ENCODE assay signal across 15 cellular contexts in genomic region chr11:66274219-66274618, GRCh38. TPM values are rescaled to one million over a fixed set of nuclear protein-coding genes. Genes with fewer than 3 reads are reported as not detected.
DNase-seq lines count a peak whose midpoint lies in the region; ATAC-seq, FAIRE-seq and TF ChIP-seq lines count a peak whose summit lies in the region.
"Had no signal": no experiment of that assay in that cellular context is flagged by ENCODE, and none has a peak within 500 bp of the region (broad histone marks: within the 10 kb centered on the region; RNA-seq: fewer than 3 reads in every experiment).

No MANE protein-coding gene starts in this region.

- peaks cover 6% of the 10 kb centered on the region for H3K4me1 ChIP-seq in keratinocyte (ENCODE audit: control insufficient read depth, extremely low read depth, insufficient read depth, low read length)

- H3K27ac ChIP-seq in 22Rv1 (peak overlapping the region; percentile 27; the same call in 1 of the 2 replicates), keratinocyte (ENCODE audit: control insufficient read depth, insufficient read depth, low read length) (no peak overlapping the region)
- H3K27ac ChIP-seq in CD4-positive, alpha-beta T cell (ENCODE audit: low read depth, low read length), result no peak overlapping the region
- H3K27ac ChIP-seq: GM23248 had no signal

- peaks cover 36% of the 10 kb centered on the region for H3K4me1 Mint-ChIP-seq in CD4-positive, alpha-beta T cell (ENCODE audit: low read depth)
- H3K4me1 Mint-ChIP-seq in brain, result peaks cover 33% of the 10 kb centered on the region

- no peaks in the 10 kb centered on the region for H3K27me3 Mint-ChIP-seq in CD4-positive, alpha-beta T cell
- H3K27me3 Mint-ChIP-seq in brain, result peaks cover under 1% of the 10 kb centered on the region

- no peaks in the 10 kb centered on the region for H3K9me1 ChIP-seq in keratinocyte (ENCODE audit: control insufficient read depth, extremely low read depth, insufficient read depth, low read length)

- peaks cover 27% of the 10 kb centered on the region for H3K79me2 ChIP-seq in keratinocyte (ENCODE audit: control insufficient read depth, insufficient read depth, low read length)

- no peaks in the 10 kb centered on the region for H3K27me3 ChIP-seq in CD4-positive, alpha-beta T cell (ENCODE audit: control insufficient read depth, insufficient read depth, low read length)
- no peaks in the 10 kb centered on the region for H3K27me3 ChIP-seq in keratinocyte (ENCODE audit: control insufficient read depth, extremely low read depth, insufficient read depth, low read length)

- ATAC-seq in CD4-positive, alpha-beta T cell (ENCODE audit: poor library complexity), result no peak
- ATAC-seq: HCT116 had no signal

- no peak overlapping the region for H2AFZ ChIP-seq in keratinocyte (ENCODE audit: control insufficient read depth, low read length)
- H2AFZ ChIP-seq: GM23248 had no signal

- H3K4me2 ChIP-seq in keratinocyte (ENCODE audit: control insufficient read depth, extremely low read depth, insufficient read depth, low read depth, low read length), result no peak overlapping the region

- DNase-seq in CD4-positive, alpha-beta T cell, result no peak
- DNase-seq in keratinocyte (ENCODE audit: low read depth, low spot score), result no peak
- no peak for DNase-seq in NCI-H2081 treated with DMSO at 0.1 percent for 48 hours (lab: John Stamatoyannopoulos, UW)
- no peak for DNase-seq in T-helper 9 cell
- no peak for DNase-seq in nucleus accumbens (lab: John Stamatoyannopoulos, UW)
- DNase-seq: Caco-2; CD8-positive, alpha-beta memory T cell; DMS53; GF-D8; GM23248 had no signal

- no peak for TF ChIP-seq CTCF in 22Rv1 (IDR thresholded peaks at IDR 0.05)
- no peak for TF ChIP-seq CTCF in CD4-positive, alpha-beta T cell (IDR thresholded peaks at IDR 0.05)
- TF ChIP-seq CTCF in brain (conservative IDR thresholded peaks at IDR 0.05), result no peak
- TF ChIP-seq CTCF in keratinocyte (optimal IDR thresholded peaks at IDR 0.05 in 1 of 3, IDR thresholded peaks at IDR 0.05 in 1 of 3, conservative IDR thresholded peaks at IDR 0.05 in 1 of 3; ENCODE audit: extremely low read depth in 1 of 3, insufficient read depth in 2 of 3, low read length in 3 of 3), result no peak

- H3K36me3 Mint-ChIP-seq in CD4-positive, alpha-beta T cell (ENCODE audit: low read depth), result peaks cover 69% of the 10 kb centered on the region
- H3K36me3 Mint-ChIP-seq in brain, result peaks cover 28% of the 10 kb centered on the region

- CTCF ChIA-PET in CD4-positive, alpha-beta T cell (lab: Charles Lee), result interaction anchor here (1.7 kb wide), 1 partner anchor 8 kb away, joined by 6 read pairs; no protein-coding TSS in a partner anchor

- no peak overlapping the region for H3K4me3 ChIP-seq in keratinocyte (ENCODE audit: control insufficient read depth in 2 of 3, extremely low read depth in 1 of 3, insufficient read depth in 2 of 3, low read depth in 1 of 3, low read length in 3 of 3)
- H3K4me3 ChIP-seq: GM23248 had no signal

- POLR2A ChIA-PET in CD4-positive, alpha-beta T cell (lab: Charles Lee), result no interaction called here

- peak; percentile 29 for FAIRE-seq in keratinocyte (lab: Jason Lieb, UNC)
- FAIRE-seq: H54 had no signal

- dilution Hi-C loops in keratinocyte (cut with MboI; ENCODE audit: extremely low pct_ligation_motif_present, low sequenced_read_pairs), result no loop called here

- H3K27ac Mint-ChIP-seq in CD4-positive, alpha-beta T cell, result no peak overlapping the region
- peak overlapping the region in 3 of 5 experiments; percentile 4 to 86 (median 9) for H3K27ac Mint-ChIP-seq in brain

- intact Hi-C loops in CD4-positive, alpha-beta T cell (cut with DNase I, micrococcal nuclease), result no loop called here

- peak overlapping the region; percentile 38 for H3K4me3 Mint-ChIP-seq in CD4-positive, alpha-beta T cell
- H3K4me3 Mint-ChIP-seq in brain, result peak overlapping the region in 1 of 5 experiments; percentile 39
- H3K4me3 Mint-ChIP-seq: CD14-positive monocyte had no signal

- H3K9ac ChIP-seq in keratinocyte (ENCODE audit: control insufficient read depth, extremely low read depth, insufficient read depth, low read length), result no peak overlapping the region
- H3K9ac ChIP-seq: GM23248 had no signal

- H3K9me3 ChIP-seq in CD4-positive, alpha-beta T cell (ENCODE audit: control insufficient read depth, low read length), result no peaks in the 10 kb centered on the region
- H3K9me3 ChIP-seq in keratinocyte (ENCODE audit: control insufficient read depth, low read depth, low read length), result no peaks in the 10 kb centered on the region
- H3K9me3 ChIP-seq: Caco-2 had no signal

- H3K36me3 ChIP-seq in keratinocyte (ENCODE audit: control insufficient read depth in 2 of 2, extremely low read depth in 1 of 2, insufficient read depth in 2 of 2, low read length in 2 of 2), result peaks cover 30 to 38% of the 10 kb centered on the region in 2 experiments

- H3K9me3 Mint-ChIP-seq in CD4-positive, alpha-beta T cell, result no peaks in the 10 kb centered on the region
- no peaks in the 10 kb centered on the region for H3K9me3 Mint-ChIP-seq in brain
- H3K9me3 Mint-ChIP-seq: CD8-positive, alpha-beta memory T cell had no signal

- peaks cover 12% of the 10 kb centered on the region for H4K20me1 ChIP-seq in keratinocyte (ENCODE audit: control insufficient read depth, extremely low read depth, insufficient read depth, low read length)

RNA-seq across cellular contexts. Expression of gene CNIH2, which starts 3.8 kb away (rescaled TPM):
- 1 to 10 TPM; 4.1 to 6.2 TPM for total RNA-seq in CD4-positive, alpha-beta T cell
- polyA plus RNA-seq in brain (ENCODE audit: insufficient read depth, low read depth, low replicate concordance) (146 TPM), keratinocyte (0.17 to 0.25 TPM (median 0.18 TPM) in 3 replicates)
- polyA plus RNA-seq in keratinocyte (2011; ENCODE audit: low read depth), result not detected
- polyA plus RNA-seq in keratinocyte (2011; cell fraction: cytosol; rRNA removed), result 0.12 TPM in 2 replicates
- 1.0 and 1.4 TPM in 2 replicates for polyA plus RNA-seq in keratinocyte (2011; cell fraction: nucleus; rRNA removed)
- polyA plus RNA-seq in keratinocyte (2012; ENCODE audit: low replicate concordance), result 1.2 TPM in 1 of 2 replicates, not detected in the other
- 0.64 TPM in 1 of 3 replicates, not detected in the others for polyA minus RNA-seq in keratinocyte
- polyA minus RNA-seq in keratinocyte (2011; cell fraction: cytosol; rRNA and poly(A)+ RNA removed), result not detected
- polyA minus RNA-seq in keratinocyte (2011; cell fraction: nucleus; rRNA and poly(A)+ RNA removed), result not detected in 2 replicates
- polyA plus RNA-seq: CD14-positive monocyte; CD8-positive, alpha-beta memory T cell had no signal

RNA-seq across cellular contexts. Expression of gene RAB1B, which starts 5.8 kb away (rescaled TPM):
- total RNA-seq in CD4-positive, alpha-beta T cell, result 10 to 100 TPM; 27.4 to 29.4 TPM
- polyA plus RNA-seq in brain (ENCODE audit: insufficient read depth, low read depth, low replicate concordance) (297 TPM), keratinocyte (133 to 213 TPM (median 187 TPM) in 3 replicates)
- 32.5 TPM for polyA plus RNA-seq in keratinocyte (2011; ENCODE audit: low read depth)
- polyA plus RNA-seq in keratinocyte (2011; cell fraction: cytosol; rRNA removed), result 168 and 252 TPM in 2 replicates
- 97.2 and 127 TPM in 2 replicates for polyA plus RNA-seq in keratinocyte (2011; cell fraction: nucleus; rRNA removed)
- polyA plus RNA-seq in keratinocyte (2012; ENCODE audit: low replicate concordance), result 124 and 188 TPM in 2 replicates
- polyA minus RNA-seq in keratinocyte, result 180 to 340 TPM (median 274 TPM) in 3 replicates
- 317 TPM for polyA minus RNA-seq in keratinocyte (2011; cell fraction: cytosol; rRNA and poly(A)+ RNA removed)
- 40.3 and 43.4 TPM in 2 replicates for polyA minus RNA-seq in keratinocyte (2011; cell fraction: nucleus; rRNA and poly(A)+ RNA removed)

RNA-seq across cellular contexts. Expression of gene YIF1A, which starts 14.7 kb away (rescaled TPM):
- 10 to 100 TPM; 17.4 to 21.1 TPM for total RNA-seq in CD4-positive, alpha-beta T cell
- polyA plus RNA-seq in brain (ENCODE audit: insufficient read depth, low read depth, low replicate concordance), result 118 TPM
- polyA plus RNA-seq in keratinocyte, result 80.3 to 157 TPM (median 87.5 TPM) in 3 replicates
- 14.7 TPM for polyA plus RNA-seq in keratinocyte (2011; ENCODE audit: low read depth)
- polyA plus RNA-seq in keratinocyte (2011; cell fraction: cytosol; rRNA removed), result 96.1 and 149 TPM in 2 replicates
- polyA plus RNA-seq in keratinocyte (2011; cell fraction: nucleus; rRNA removed), result 96.2 and 108 TPM in 2 replicates
- polyA plus RNA-seq in keratinocyte (2012; ENCODE audit: low replicate concordance), result 106 and 137 TPM in 2 replicates
- 111 to 173 TPM (median 122 TPM) in 3 replicates for polyA minus RNA-seq in keratinocyte
- polyA minus RNA-seq in keratinocyte (2011; cell fraction: cytosol; rRNA and poly(A)+ RNA removed), result 246 TPM
- 43.4 and 45.8 TPM in 2 replicates for polyA minus RNA-seq in keratinocyte (2011; cell fraction: nucleus; rRNA and poly(A)+ RNA removed)

RNA-seq across cellular contexts. Expression of gene KLC2, which starts 16.7 kb away (rescaled TPM):
- 10 to 100 TPM; 28.6 to 30.0 TPM for total RNA-seq in CD4-positive, alpha-beta T cell
- polyA plus RNA-seq in brain (ENCODE audit: insufficient read depth, low read depth, low replicate concordance) (122 TPM), keratinocyte (9.3 to 19.1 TPM (median 14.1 TPM) in 3 replicates)
- 46.2 TPM for polyA plus RNA-seq in keratinocyte (2011; ENCODE audit: low read depth)
- polyA plus RNA-seq in keratinocyte (2011; cell fraction: cytosol; rRNA removed), result 6.9 and 16.8 TPM in 2 replicates
- polyA plus RNA-seq in keratinocyte (2011; cell fraction: nucleus; rRNA removed), result 25.7 and 31.7 TPM in 2 replicates
- 13.6 and 32.3 TPM in 2 replicates for polyA plus RNA-seq in keratinocyte (2012; ENCODE audit: low replicate concordance)
- polyA minus RNA-seq in keratinocyte, result 12.3 to 63.4 TPM (median 14.1 TPM) in 3 replicates
- polyA minus RNA-seq in keratinocyte (2011; cell fraction: cytosol; rRNA and poly(A)+ RNA removed), result 36.4 TPM
- 20.2 and 20.9 TPM in 2 replicates for polyA minus RNA-seq in keratinocyte (2011; cell fraction: nucleus; rRNA and poly(A)+ RNA removed)

RNA-seq across cellular contexts. Expression of gene TMEM151A, which starts 17.5 kb away (rescaled TPM):
- under 1 TPM; 0.11 to 0.14 TPM for total RNA-seq in CD4-positive, alpha-beta T cell
- 54.6 TPM for polyA plus RNA-seq in brain (ENCODE audit: insufficient read depth, low read depth, low replicate concordance)
- polyA plus RNA-seq in keratinocyte, result 0.05 to 0.18 TPM in 2 of 3 replicates, not detected in the other
- polyA plus RNA-seq in keratinocyte (2011; ENCODE audit: low read depth), result not detected
- polyA plus RNA-seq in keratinocyte (2011; cell fraction: cytosol; rRNA removed), result 0.05 and 0.16 TPM in 2 replicates
- 0.22 and 0.40 TPM in 2 replicates for polyA plus RNA-seq in keratinocyte (2011; cell fraction: nucleus; rRNA removed)
- 0.08 TPM in 1 of 2 replicates, not detected in the other for polyA plus RNA-seq in keratinocyte (2012; ENCODE audit: low replicate concordance)
- 0.23 TPM in 1 of 3 replicates, not detected in the others for polyA minus RNA-seq in keratinocyte
- polyA minus RNA-seq in keratinocyte (2011; cell fraction: cytosol; rRNA and poly(A)+ RNA removed), result not detected
- polyA minus RNA-seq in keratinocyte (2011; cell fraction: nucleus; rRNA and poly(A)+ RNA removed), result 0.31 and 0.32 TPM in 2 replicates
- total RNA-seq: CD8-positive, alpha-beta memory T cell had no signal
- polyA plus RNA-seq: CD14-positive monocyte; CD8-positive, alpha-beta memory T cell had no signal

Comparison
In these comparisons a context has a peak if more than half of its experiments do, and no peak if none do; other contexts are left out.
1. RNA of gene CNIH2, which starts 3.8 kb away (polyA plus RNA-seq): 146 TPM in brain (single experiment); 0.12 to 1.4 TPM in keratinocyte; every median in the first group is over 10 times any median in the second.